ENCODE assay signal across 2 cellular contexts in the genomic region with DNA sequence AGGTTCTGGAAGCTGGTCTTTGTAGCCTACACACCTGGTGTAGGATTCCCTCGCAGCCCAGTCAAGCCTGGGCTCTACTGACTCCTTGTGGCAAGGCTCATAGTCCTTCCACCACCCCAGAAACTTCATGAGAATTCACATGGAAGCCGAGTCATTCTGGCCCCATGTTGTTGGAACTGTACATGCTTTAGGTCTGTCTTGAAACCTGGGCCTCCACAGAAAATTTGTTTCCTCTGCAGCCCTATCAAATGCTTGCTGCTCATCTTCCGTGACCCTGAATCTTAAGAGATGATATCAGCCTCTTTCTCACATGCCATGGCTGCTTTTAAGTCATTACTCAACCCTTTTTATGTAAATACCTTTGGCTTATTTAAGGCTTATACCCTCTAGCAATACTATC.
TF ChIP-seq lines count a peak whose summit lies in the region.

No MANE protein-coding gene starts in this region.

TF ChIP-seq in GM23338, 12 proteins besides CTCF, POLR2A, EP300 and RAD21 (continued from another document):
- TF ChIP-seq, protein P1, sequence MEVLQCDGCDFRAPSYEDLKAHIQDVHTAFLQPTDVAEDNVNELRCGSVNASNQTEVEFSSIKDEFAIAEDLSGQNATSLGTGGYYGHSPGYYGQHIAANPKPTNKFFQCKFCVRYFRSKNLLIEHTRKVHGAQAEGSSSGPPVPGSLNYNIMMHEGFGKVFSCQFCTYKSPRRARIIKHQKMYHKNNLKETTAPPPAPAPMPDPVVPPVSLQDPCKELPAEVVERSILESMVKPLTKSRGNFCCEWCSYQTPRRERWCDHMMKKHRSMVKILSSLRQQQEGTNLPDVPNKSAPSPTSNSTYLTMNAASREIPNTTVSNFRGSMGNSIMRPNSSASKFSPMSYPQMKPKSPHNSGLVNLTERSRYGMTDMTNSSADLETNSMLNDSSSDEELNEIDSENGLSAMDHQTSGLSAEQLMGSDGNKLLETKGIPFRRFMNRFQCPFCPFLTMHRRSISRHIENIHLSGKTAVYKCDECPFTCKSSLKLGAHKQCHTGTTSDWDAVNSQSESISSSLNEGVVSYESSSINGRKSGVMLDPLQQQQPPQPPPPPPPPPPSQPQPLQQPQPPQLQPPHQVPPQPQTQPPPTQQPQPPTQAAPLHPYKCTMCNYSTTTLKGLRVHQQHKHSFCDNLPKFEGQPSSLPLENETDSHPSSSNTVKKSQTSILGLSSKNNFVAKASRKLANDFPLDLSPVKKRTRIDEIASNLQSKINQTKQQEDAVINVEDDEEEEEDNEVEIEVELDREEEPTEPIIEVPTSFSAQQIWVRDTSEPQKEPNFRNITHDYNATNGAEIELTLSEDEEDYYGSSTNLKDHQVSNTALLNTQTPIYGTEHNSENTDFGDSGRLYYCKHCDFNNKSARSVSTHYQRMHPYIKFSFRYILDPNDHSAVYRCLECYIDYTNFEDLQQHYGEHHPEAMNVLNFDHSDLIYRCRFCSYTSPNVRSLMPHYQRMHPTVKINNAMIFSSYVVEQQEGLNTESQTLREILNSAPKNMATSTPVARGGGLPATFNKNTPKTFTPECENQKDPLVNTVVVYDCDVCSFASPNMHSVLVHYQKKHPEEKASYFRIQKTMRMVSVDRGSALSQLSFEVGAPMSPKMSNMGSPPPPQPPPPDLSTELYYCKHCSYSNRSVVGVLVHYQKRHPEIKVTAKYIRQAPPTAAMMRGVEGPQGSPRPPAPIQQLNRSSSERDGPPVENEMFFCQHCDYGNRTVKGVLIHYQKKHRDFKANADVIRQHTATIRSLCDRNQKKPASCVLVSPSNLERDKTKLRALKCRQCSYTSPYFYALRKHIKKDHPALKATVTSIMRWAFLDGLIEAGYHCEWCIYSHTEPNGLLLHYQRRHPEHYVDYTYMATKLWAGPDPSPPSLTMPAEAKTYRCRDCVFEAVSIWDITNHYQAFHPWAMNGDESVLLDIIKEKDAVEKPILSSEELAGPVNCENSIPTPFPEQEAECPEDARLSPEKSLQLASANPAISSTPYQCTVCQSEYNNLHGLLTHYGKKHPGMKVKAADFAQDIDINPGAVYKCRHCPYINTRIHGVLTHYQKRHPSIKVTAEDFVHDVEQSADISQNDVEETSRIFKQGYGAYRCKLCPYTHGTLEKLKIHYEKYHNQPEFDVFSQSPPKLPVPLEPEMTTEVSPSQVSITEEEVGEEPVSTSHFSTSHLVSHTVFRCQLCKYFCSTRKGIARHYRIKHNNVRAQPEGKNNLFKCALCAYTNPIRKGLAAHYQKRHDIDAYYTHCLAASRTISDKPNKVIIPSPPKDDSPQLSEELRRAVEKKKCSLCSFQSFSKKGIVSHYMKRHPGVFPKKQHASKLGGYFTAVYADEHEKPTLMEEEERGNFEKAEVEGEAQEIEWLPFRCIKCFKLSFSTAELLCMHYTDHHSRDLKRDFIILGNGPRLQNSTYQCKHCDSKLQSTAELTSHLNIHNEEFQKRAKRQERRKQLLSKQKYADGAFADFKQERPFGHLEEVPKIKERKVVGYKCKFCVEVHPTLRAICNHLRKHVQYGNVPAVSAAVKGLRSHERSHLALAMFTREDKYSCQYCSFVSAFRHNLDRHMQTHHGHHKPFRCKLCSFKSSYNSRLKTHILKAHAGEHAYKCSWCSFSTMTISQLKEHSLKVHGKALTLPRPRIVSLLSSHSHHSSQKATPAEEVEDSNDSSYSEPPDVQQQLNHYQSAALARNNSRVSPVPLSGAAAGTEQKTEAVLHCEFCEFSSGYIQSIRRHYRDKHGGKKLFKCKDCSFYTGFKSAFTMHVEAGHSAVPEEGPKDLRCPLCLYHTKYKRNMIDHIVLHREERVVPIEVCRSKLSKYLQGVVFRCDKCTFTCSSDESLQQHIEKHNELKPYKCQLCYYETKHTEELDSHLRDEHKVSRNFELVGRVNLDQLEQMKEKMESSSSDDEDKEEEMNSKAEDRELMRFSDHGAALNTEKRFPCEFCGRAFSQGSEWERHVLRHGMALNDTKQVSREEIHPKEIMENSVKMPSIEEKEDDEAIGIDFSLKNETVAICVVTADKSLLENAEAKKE (CRISPR knock-in tag; IDR thresholded peaks at IDR 0.05), result no peak
- TF ChIP-seq CREB1 (CRISPR knock-in tag; IDR thresholded peaks at IDR 0.05; ENCODE audit: low read depth), result no peak
- TF ChIP-seq, protein P2, sequence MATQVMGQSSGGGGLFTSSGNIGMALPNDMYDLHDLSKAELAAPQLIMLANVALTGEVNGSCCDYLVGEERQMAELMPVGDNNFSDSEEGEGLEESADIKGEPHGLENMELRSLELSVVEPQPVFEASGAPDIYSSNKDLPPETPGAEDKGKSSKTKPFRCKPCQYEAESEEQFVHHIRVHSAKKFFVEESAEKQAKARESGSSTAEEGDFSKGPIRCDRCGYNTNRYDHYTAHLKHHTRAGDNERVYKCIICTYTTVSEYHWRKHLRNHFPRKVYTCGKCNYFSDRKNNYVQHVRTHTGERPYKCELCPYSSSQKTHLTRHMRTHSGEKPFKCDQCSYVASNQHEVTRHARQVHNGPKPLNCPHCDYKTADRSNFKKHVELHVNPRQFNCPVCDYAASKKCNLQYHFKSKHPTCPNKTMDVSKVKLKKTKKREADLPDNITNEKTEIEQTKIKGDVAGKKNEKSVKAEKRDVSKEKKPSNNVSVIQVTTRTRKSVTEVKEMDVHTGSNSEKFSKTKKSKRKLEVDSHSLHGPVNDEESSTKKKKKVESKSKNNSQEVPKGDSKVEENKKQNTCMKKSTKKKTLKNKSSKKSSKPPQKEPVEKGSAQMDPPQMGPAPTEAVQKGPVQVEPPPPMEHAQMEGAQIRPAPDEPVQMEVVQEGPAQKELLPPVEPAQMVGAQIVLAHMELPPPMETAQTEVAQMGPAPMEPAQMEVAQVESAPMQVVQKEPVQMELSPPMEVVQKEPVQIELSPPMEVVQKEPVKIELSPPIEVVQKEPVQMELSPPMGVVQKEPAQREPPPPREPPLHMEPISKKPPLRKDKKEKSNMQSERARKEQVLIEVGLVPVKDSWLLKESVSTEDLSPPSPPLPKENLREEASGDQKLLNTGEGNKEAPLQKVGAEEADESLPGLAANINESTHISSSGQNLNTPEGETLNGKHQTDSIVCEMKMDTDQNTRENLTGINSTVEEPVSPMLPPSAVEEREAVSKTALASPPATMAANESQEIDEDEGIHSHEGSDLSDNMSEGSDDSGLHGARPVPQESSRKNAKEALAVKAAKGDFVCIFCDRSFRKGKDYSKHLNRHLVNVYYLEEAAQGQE (IDR thresholded peaks at IDR 0.05; ENCODE audit: unreplicated experiment), result no peak

TF ChIP-seq in WTC11, 78 proteins besides CTCF, POLR2A, EP300 and RAD21 (continued from another document):
- TF ChIP-seq, protein P3, sequence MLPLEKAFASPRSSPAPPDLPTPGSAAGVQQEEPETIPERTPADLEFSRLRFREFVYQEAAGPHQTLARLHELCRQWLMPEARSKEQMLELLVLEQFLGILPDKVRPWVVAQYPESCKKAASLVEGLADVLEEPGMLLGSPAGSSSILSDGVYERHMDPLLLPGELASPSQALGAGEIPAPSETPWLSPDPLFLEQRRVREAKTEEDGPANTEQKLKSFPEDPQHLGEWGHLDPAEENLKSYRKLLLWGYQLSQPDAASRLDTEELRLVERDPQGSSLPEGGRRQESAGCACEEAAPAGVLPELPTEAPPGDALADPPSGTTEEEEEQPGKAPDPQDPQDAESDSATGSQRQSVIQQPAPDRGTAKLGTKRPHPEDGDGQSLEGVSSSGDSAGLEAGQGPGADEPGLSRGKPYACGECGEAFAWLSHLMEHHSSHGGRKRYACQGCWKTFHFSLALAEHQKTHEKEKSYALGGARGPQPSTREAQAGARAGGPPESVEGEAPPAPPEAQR (CRISPR knock-in tag; IDR thresholded peaks at IDR 0.05), result no peak
- TF ChIP-seq NR3C1 (CRISPR knock-in tag; conservative IDR thresholded peaks at IDR 0.05; ENCODE audit: low read depth), result no peak
- TF ChIP-seq GTF2I (CRISPR knock-in tag; conservative IDR thresholded peaks at IDR 0.05), result no peak
- TF ChIP-seq NFE2L1 (CRISPR knock-in tag; IDR thresholded peaks at IDR 0.05), result no peak
- no peak for TF ChIP-seq ZNF396 (CRISPR knock-in tag; IDR thresholded peaks at IDR 0.05; ENCODE audit: borderline replicate concordance)
- no peak for TF ChIP-seq USF2 (CRISPR knock-in tag; IDR thresholded peaks at IDR 0.05)
- TF ChIP-seq, protein P4, sequence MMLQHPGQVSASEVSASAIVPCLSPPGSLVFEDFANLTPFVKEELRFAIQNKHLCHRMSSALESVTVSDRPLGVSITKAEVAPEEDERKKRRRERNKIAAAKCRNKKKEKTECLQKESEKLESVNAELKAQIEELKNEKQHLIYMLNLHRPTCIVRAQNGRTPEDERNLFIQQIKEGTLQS (CRISPR knock-in tag; conservative IDR thresholded peaks at IDR 0.05), result no peak
- TF ChIP-seq, protein P5, sequence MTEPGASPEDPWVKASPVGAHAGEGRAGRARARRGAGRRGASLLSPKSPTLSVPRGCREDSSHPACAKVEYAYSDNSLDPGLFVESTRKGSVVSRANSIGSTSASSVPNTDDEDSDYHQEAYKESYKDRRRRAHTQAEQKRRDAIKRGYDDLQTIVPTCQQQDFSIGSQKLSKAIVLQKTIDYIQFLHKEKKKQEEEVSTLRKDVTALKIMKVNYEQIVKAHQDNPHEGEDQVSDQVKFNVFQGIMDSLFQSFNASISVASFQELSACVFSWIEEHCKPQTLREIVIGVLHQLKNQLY (CRISPR knock-in tag; IDR thresholded peaks at IDR 0.05), result no peak
- TF ChIP-seq, protein P6, sequence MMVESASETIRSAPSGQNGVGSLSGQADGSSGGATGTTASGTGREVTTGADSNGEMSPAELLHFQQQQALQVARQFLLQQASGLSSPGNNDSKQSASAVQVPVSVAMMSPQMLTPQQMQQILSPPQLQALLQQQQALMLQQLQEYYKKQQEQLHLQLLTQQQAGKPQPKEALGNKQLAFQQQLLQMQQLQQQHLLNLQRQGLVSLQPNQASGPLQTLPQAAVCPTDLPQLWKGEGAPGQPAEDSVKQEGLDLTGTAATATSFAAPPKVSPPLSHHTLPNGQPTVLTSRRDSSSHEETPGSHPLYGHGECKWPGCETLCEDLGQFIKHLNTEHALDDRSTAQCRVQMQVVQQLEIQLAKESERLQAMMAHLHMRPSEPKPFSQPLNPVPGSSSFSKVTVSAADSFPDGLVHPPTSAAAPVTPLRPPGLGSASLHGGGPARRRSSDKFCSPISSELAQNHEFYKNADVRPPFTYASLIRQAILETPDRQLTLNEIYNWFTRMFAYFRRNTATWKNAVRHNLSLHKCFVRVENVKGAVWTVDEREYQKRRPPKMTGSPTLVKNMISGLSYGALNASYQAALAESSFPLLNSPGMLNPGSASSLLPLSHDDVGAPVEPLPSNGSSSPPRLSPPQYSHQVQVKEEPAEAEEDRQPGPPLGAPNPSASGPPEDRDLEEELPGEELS (CRISPR knock-in tag; IDR thresholded peaks at IDR 0.05), result no peak
- TF ChIP-seq IRF1 (CRISPR knock-in tag; IDR thresholded peaks at IDR 0.05), result no peak
- TF ChIP-seq ZNF671 (CRISPR knock-in tag; IDR thresholded peaks at IDR 0.05), result no peak
- no peak for TF ChIP-seq TEAD1 (CRISPR knock-in tag; IDR thresholded peaks at IDR 0.05)
- no peak for TF ChIP-seq FOXP1 (CRISPR knock-in tag; IDR thresholded peaks at IDR 0.05; ENCODE audit: borderline replicate concordance)
- no peak for TF ChIP-seq ATF2 (CRISPR knock-in tag; IDR thresholded peaks at IDR 0.05; ENCODE audit: borderline replicate concordance, low read depth)
- TF ChIP-seq IRF2 (CRISPR knock-in tag; IDR thresholded peaks at IDR 0.05; ENCODE audit: borderline replicate concordance, low read depth), result no peak
- TF ChIP-seq GRHL2 (CRISPR knock-in tag; IDR thresholded peaks at IDR 0.05; ENCODE audit: insufficient replicate concordance, severe bottlenecking), result no peak
